ENCODE assay signal across 22 cellular contexts in genomic region chr9:135565141-135565628, GRCh38. TPM values are rescaled to one million over a fixed set of nuclear protein-coding genes. Genes with fewer than 3 reads are reported as not detected.
"Had no signal": no experiment of that assay in that cellular context is flagged by ENCODE, and none has a peak within 500 bp of the region (broad histone marks: within the 10 kb centered on the region; RNA-seq: fewer than 3 reads in every experiment).

No MANE protein-coding gene starts in this region.

- H3K4me2 ChIP-seq: smooth muscle cell had no signal

- DNase-seq: activated CD4-positive, alpha-beta T cell treated with anti-CD3 and anti-CD28 coated beads, Interleukin-2, amount 10 ng/mL, durations not matched to agents 24 days and 14 days; activated naive CD4-positive, alpha-beta T cell treated with anti-CD3 and anti-CD28 coated beads, Interleukin-2, amount 50 U/mL, for 16 hours; activated T-cell treated with anti-CD3 and anti-CD28 coated beads for 4 hours; amygdala; dermis blood vessel endothelial cell; kidney glomerular epithelial cell; pancreas; stimulated activated naive CD4-positive, alpha-beta T cell treated with Interleukin-2 at 50 U/mL for 16 hours; T-helper 1 cell had no signal

- H3K27me3 ChIP-seq: pancreas, right atrium auricular region had no signal

- H3K9me3 Mint-ChIP-seq: activated CD4-positive, alpha-beta T cell treated with anti-CD3 and anti-CD28 coated beads, Interleukin-2, amount 10 ng/mL, durations not matched to agents 24 days and 14 days had no signal

- H3K27ac ChIP-seq: pancreas, right atrium auricular region, suprapubic skin, VCaP had no signal

- H3K4me3 ChIP-seq: pancreas, right atrium auricular region, smooth muscle cell, suprapubic skin had no signal

- H3K27ac Mint-ChIP-seq: activated CD4-positive, alpha-beta T cell treated with anti-CD3 and anti-CD28 coated beads, Interleukin-2, amount 10 ng/mL, durations not matched to agents 24 days and 14 days; activated T-helper 2 cell treated with anti-CD3 and anti-CD28 coated beads, Interferon-gamma antibody, Interleukin-2, Interleukin-4, amounts not matched to agents 10 μg/mL and 5 μg/mL and 100 μg/mL, durations not matched to agents 14 hours and 24 hours and 36 hours; brain; mesothelial cell of epicardium had no signal

- H3K36me3 Mint-ChIP-seq: mesothelial cell of epicardium had no signal

- H3K9me3 ChIP-seq: pancreas, suprapubic skin had no signal

- H3K36me3 ChIP-seq: pancreas, right atrium auricular region, suprapubic skin had no signal

- H3K4me1 ChIP-seq: pancreas, right atrium auricular region, suprapubic skin had no signal

- H3K4me1 Mint-ChIP-seq: activated CD4-positive, alpha-beta T cell treated with anti-CD3 and anti-CD28 coated beads, Interleukin-2, amount 10 ng/mL, durations not matched to agents 24 days and 14 days; brain; central memory CD8-positive, alpha-beta T cell; neural crest cell had no signal

- ATAC-seq: pancreas had no signal

- H3K4me3 Mint-ChIP-seq: activated CD4-positive, alpha-beta T cell treated with anti-CD3 and anti-CD28 coated beads, Interleukin-2, amount 10 ng/mL, durations not matched to agents 24 days and 14 days; brain; central memory CD8-positive, alpha-beta T cell; mesothelial cell of epicardium; neural crest cell had no signal

RNA-seq across cellular contexts. Expression of gene PAEP, which starts 3.6 kb away (rescaled TPM):
- total RNA-seq: activated CD4-positive, alpha-beta T cell treated with anti-CD3 and anti-CD28 coated beads, Interleukin-2, amount 10 ng/mL, durations not matched to agents 24 days and 14 days; activated T-helper 2 cell treated with anti-CD3 and anti-CD28 coated beads, Interferon-gamma antibody, Interleukin-2, Interleukin-4, amounts not matched to agents 10 μg/mL and 5 μg/mL and 100 μg/mL, durations not matched to agents 14 hours and 24 hours and 36 hours; dermis blood vessel endothelial cell; epithelial cell of proximal tubule; liver; mesothelial cell of epicardium; myocyte; neural crest cell; pancreas; right atrium auricular region; ureter had no signal
- polyA plus RNA-seq: liver, pancreas, smooth muscle cell had no signal

RNA-seq across cellular contexts. Expression of gene OBP2A, which starts 19.3 kb away (rescaled TPM):
- total RNA-seq: activated CD4-positive, alpha-beta T cell treated with anti-CD3 and anti-CD28 coated beads, Interleukin-2, amount 10 ng/mL, durations not matched to agents 24 days and 14 days; activated T-helper 2 cell treated with anti-CD3 and anti-CD28 coated beads, Interferon-gamma antibody, Interleukin-2, Interleukin-4, amounts not matched to agents 10 μg/mL and 5 μg/mL and 100 μg/mL, durations not matched to agents 14 hours and 24 hours and 36 hours; dermis blood vessel endothelial cell; epithelial cell of proximal tubule; liver; mesothelial cell of epicardium; myocyte; neural crest cell; pancreas; right atrium auricular region; smooth muscle cell; ureter had no signal
- polyA plus RNA-seq: liver, pancreas had no signal

RNA-seq across cellular contexts. Expression of gene LCN1, which starts 43.9 kb away (rescaled TPM):
- total RNA-seq: activated CD4-positive, alpha-beta T cell treated with anti-CD3 and anti-CD28 coated beads, Interleukin-2, amount 10 ng/mL, durations not matched to agents 24 days and 14 days; activated T-helper 2 cell treated with anti-CD3 and anti-CD28 coated beads, Interferon-gamma antibody, Interleukin-2, Interleukin-4, amounts not matched to agents 10 μg/mL and 5 μg/mL and 100 μg/mL, durations not matched to agents 14 hours and 24 hours and 36 hours; dermis blood vessel endothelial cell; epithelial cell of proximal tubule; liver; mesothelial cell of epicardium; myocyte; neural crest cell; pancreas; right atrium auricular region; suprapubic skin; ureter had no signal
- polyA plus RNA-seq: liver, pancreas had no signal
